36 cellular contexts compared by ENCODE assay signal in genomic region chr5:116046823-116047222, GRCh38. TPM values are rescaled to one million over a fixed set of nuclear protein-coding genes. Genes with fewer than 3 reads are reported as not detected.
"Had no signal": no experiment of that assay in that cellular context is flagged by ENCODE, and none has a peak within 500 bp of the region (broad histone marks: within the 10 kb centered on the region; RNA-seq: fewer than 3 reads in every experiment).

No MANE protein-coding gene starts in this region.

- H3K27me3 Mint-ChIP-seq: activated B cell treated with CpG ODN at 0.5 μM for 24 hours had no signal

- H3K27ac ChIP-seq: adrenal gland, body of pancreas, breast epithelium, Peyer's patch, VCaP had no signal

- DNase-seq: activated B cell treated with CpG ODN at 0.5 μM for 24 hours; activated CD4-positive, alpha-beta memory T cell treated with anti-CD3 and anti-CD28 coated beads for 36 hours; activated CD4-positive, alpha-beta T cell treated with anti-CD3 and anti-CD28 coated beads for 4 hours; activated CD4-positive, alpha-beta T cell treated with anti-CD3 and anti-CD28 coated beads, Interleukin-2, amount 50 U/mL, for 1 hour; activated CD4-positive, CD25-positive, alpha-beta regulatory T cell treated with anti-CD3 and anti-CD28 coated beads, Interleukin-2, amount 50 U/mL, for 72 hours; activated gamma-delta T cell; activated naive CD4-positive, alpha-beta T cell treated with Interleukin-2 at 50 U/mL for 16 hours; activated naive CD8-positive, alpha-beta T cell treated with anti-CD3 and anti-CD28 coated beads, Interleukin-2, amount 10 ng/mL, durations not matched to agents 7 days and 5 days; activated T-cell treated with anti-CD3 and anti-CD28 coated beads, Interleukin-2, amount 50 U/mL, for 1 hour; activated T-cell treated with anti-CD3 and anti-CD28 coated beads, Interleukin-2, amount 50 U/mL, for 72 hours; adrenal gland; body of pancreas; Kasumi-1; KG1; MM.1S; MV-4-11; NCI-H1092; NCI-H1436 treated with DMSO at 0.1 percent for 48 hours; NCI-H1694 treated with DMSO at 0.1 percent for 48 hours; NCI-H2029; NCI-H345; NCI-H524 treated with DMSO at 0.1 percent for 48 hours; Peyer's patch; RPMI8226; SIG-M5; T-cell; T-helper 17 cell had no signal

- H3K9me3 ChIP-seq: adrenal gland, body of pancreas, breast epithelium, Peyer's patch had no signal

- ATAC-seq: activated T-cell treated with anti-CD3 and anti-CD28 coated beads, Interleukin-2, amount 50 U/mL, for 72 hours; body of pancreas; SK-N-SH treated with all-trans-retinoic acid at 6 μM for 48 hours; T-cell; T-helper 17 cell had no signal

- H3K4me3 ChIP-seq: adrenal gland, body of pancreas, breast epithelium, Peyer's patch had no signal

- H3K4me3 Mint-ChIP-seq: activated B cell treated with CpG ODN at 0.5 μM for 24 hours; activated CD4-positive, alpha-beta memory T cell treated with anti-CD3 and anti-CD28 coated beads for 36 hours; activated naive CD4-positive, alpha-beta T cell treated with anti-CD3 and anti-CD28 coated beads, Interleukin-2, amount 50 U/mL, for 24 hours; activated naive CD8-positive, alpha-beta T cell treated with anti-CD3 and anti-CD28 coated beads, Interleukin-2, amount 10 ng/mL, durations not matched to agents 7 days and 5 days; activated T-cell treated with anti-CD3 and anti-CD28 coated beads, Interleukin-2, amount 50 U/mL, for 72 hours; T-cell; T-helper 17 cell had no signal

- H3K4me1 ChIP-seq: adrenal gland, body of pancreas, breast epithelium, Peyer's patch had no signal

- H3K9me3 Mint-ChIP-seq: activated B cell treated with CpG ODN at 0.5 μM for 24 hours; activated CD4-positive, alpha-beta memory T cell treated with anti-CD3 and anti-CD28 coated beads for 36 hours; activated naive CD4-positive, alpha-beta T cell treated with anti-CD3 and anti-CD28 coated beads, Interleukin-2, amount 50 U/mL, for 24 hours; activated naive CD8-positive, alpha-beta T cell treated with anti-CD3 and anti-CD28 coated beads, Interleukin-2, amount 10 ng/mL, durations not matched to agents 7 days and 5 days; activated T-cell treated with anti-CD3 and anti-CD28 coated beads, Interleukin-2, amount 50 U/mL, for 72 hours; activated T-helper 2 cell treated with anti-CD3 and anti-CD28 coated beads, Interferon-gamma antibody, Interleukin-2, Interleukin-4, amounts not matched to agents 10 μg/mL and 5 μg/mL and 100 μg/mL, durations not matched to agents 14 hours and 24 hours and 36 hours; T-cell had no signal

- H3K36me3 Mint-ChIP-seq: activated CD4-positive, alpha-beta memory T cell treated with anti-CD3 and anti-CD28 coated beads for 36 hours; activated naive CD4-positive, alpha-beta T cell treated with anti-CD3 and anti-CD28 coated beads, Interleukin-2, amount 50 U/mL, for 24 hours; activated naive CD8-positive, alpha-beta T cell treated with anti-CD3 and anti-CD28 coated beads, Interleukin-2, amount 10 ng/mL, durations not matched to agents 7 days and 5 days; T-cell had no signal

- H3K36me3 ChIP-seq: adrenal gland, breast epithelium, Peyer's patch had no signal

- H3K4me1 Mint-ChIP-seq: activated B cell treated with CpG ODN at 0.5 μM for 24 hours; activated naive CD4-positive, alpha-beta T cell treated with anti-CD3 and anti-CD28 coated beads, Interleukin-2, amount 50 U/mL, for 24 hours; activated naive CD8-positive, alpha-beta T cell treated with anti-CD3 and anti-CD28 coated beads, Interleukin-2, amount 10 ng/mL, durations not matched to agents 7 days and 5 days; T-cell; T-helper 17 cell had no signal

- H3K27ac Mint-ChIP-seq: activated B cell treated with CpG ODN at 0.5 μM for 24 hours; activated CD4-positive, alpha-beta memory T cell treated with anti-CD3 and anti-CD28 coated beads for 36 hours; activated naive CD4-positive, alpha-beta T cell treated with anti-CD3 and anti-CD28 coated beads, Interleukin-2, amount 50 U/mL, for 24 hours; activated naive CD8-positive, alpha-beta T cell treated with anti-CD3 and anti-CD28 coated beads, Interleukin-2, amount 10 ng/mL, durations not matched to agents 7 days and 5 days; activated T-cell treated with anti-CD3 and anti-CD28 coated beads, Interleukin-2, amount 50 U/mL, for 72 hours; activated T-helper 2 cell treated with anti-CD3 and anti-CD28 coated beads, Interferon-gamma antibody, Interleukin-2, Interleukin-4, amounts not matched to agents 10 μg/mL and 5 μg/mL and 100 μg/mL, durations not matched to agents 14 hours and 24 hours and 36 hours; T-cell; T-helper 17 cell had no signal

- H3K27me3 ChIP-seq: adrenal gland, body of pancreas, breast epithelium, Peyer's patch had no signal

RNA-seq across cellular contexts. Expression of gene ARL14EPL, which starts 14.6 kb away (rescaled TPM):
- total RNA-seq: activated B cell treated with CpG ODN at 0.5 μM for 24 hours; activated CD4-positive, alpha-beta memory T cell treated with anti-CD3 and anti-CD28 coated beads for 36 hours; activated naive CD8-positive, alpha-beta T cell treated with anti-CD3 and anti-CD28 coated beads, Interleukin-2, amount 10 ng/mL, durations not matched to agents 7 days and 5 days; activated T-cell treated with anti-CD3 and anti-CD28 coated beads, Interleukin-2, amount 50 U/mL, for 72 hours; activated T-helper 2 cell treated with anti-CD3 and anti-CD28 coated beads, Interferon-gamma antibody, Interleukin-2, Interleukin-4, amounts not matched to agents 10 μg/mL and 5 μg/mL and 100 μg/mL, durations not matched to agents 14 hours and 24 hours and 36 hours; adrenal gland; astrocyte; body of pancreas; breast epithelium; cardiac septum; NCI-H460; Peyer's patch; SK-MEL-5; T-cell; T-helper 17 cell had no signal
